1 cellular context compared by ENCODE assay signal in the genomic region with DNA sequence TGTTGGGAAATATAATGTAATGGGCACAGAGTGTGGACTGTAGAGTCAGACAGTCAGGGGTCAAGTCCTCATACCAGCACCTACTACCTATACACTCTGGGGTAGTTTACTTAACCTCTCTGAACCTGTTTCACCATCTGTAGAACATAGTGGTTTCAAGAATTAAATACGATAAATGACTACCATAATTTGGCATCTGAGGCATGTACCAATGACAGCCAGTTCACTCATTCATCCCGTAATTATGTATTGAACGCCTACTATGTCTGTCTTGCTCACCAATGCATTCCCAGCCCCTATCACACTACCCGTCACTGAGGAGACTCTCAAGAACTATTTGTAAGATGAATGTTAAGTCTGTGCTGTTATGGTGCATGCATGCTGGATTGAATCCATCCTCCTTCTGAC.
TF ChIP-seq lines count a peak whose summit lies in the region.

No MANE protein-coding gene starts in this region.

TF ChIP-seq in HepG2, 621 proteins besides CTCF, POLR2A, EP300 and RAD21 (continued from another document and continues in another):
- TF ChIP-seq ZNF503 (CRISPR knock-in tag; IDR thresholded peaks at IDR 0.05) (no peak; the same call in 1 of the 2 replicates), TEAD3 (CRISPR knock-in tag; optimal IDR thresholded peaks at IDR 0.05; ENCODE audit: borderline replicate concordance) (peak; percentile 74), ZNF260 (CRISPR knock-in tag; IDR thresholded peaks at IDR 0.05; ENCODE audit: borderline replicate concordance, low read depth) (no peak), HCFC1 (IDR thresholded peaks at IDR 0.05; ENCODE audit: low read depth, low read length) (no peak), GZF1 (CRISPR knock-in tag; IDR thresholded peaks at IDR 0.05) (no peak), MED1 (CRISPR knock-in tag; IDR thresholded peaks at IDR 0.05) (peak; percentile 58), MTA3 (CRISPR knock-in tag; IDR thresholded peaks at IDR 0.05) (no peak), ARNT (IDR thresholded peaks at IDR 0.05) (no peak), GABPB1 (CRISPR knock-in tag; IDR thresholded peaks at IDR 0.05) (no peak), ZNF556 (CRISPR knock-in tag; IDR thresholded peaks at IDR 0.05; ENCODE audit: borderline replicate concordance) (no peak), ZNF629 (CRISPR knock-in tag; conservative IDR thresholded peaks at IDR 0.05) (peak; percentile 56; the same call in 1 of the 2 replicates), ZXDC (CRISPR knock-in tag; IDR thresholded peaks at IDR 0.05) (no peak), ZNF768 (CRISPR knock-in tag; IDR thresholded peaks at IDR 0.05) (no peak), TOPORS (CRISPR knock-in tag; IDR thresholded peaks at IDR 0.05) (no peak), CERS6 (CRISPR knock-in tag; IDR thresholded peaks at IDR 0.05) (no peak), ZFY (CRISPR knock-in tag; IDR thresholded peaks at IDR 0.05) (no peak), ZNF607 (CRISPR knock-in tag; IDR thresholded peaks at IDR 0.05; ENCODE audit: borderline replicate concordance) (no peak), HNRNPUL1 (IDR thresholded peaks at IDR 0.05; ENCODE audit: low read depth, low read length) (no peak), CSRNP1 (CRISPR knock-in tag; IDR thresholded peaks at IDR 0.05) (no peak), NFKBIZ (CRISPR knock-in tag; IDR thresholded peaks at IDR 0.05) (no peak; the same call in 1 of the 2 replicates), CEBPG (CRISPR knock-in tag; IDR thresholded peaks at IDR 0.05) (peak; percentile 70), POLR2AphosphoS2 (IDR thresholded peaks at IDR 0.05; ENCODE audit: low read depth, low read length) (no peak), ZNF570 (CRISPR knock-in tag; IDR thresholded peaks at IDR 0.05; ENCODE audit: borderline replicate concordance) (no peak), SRY (CRISPR knock-in tag; IDR thresholded peaks at IDR 0.05) (no peak), NR0B2 (CRISPR knock-in tag; IDR thresholded peaks at IDR 0.05) (no peak), ZNF33A (CRISPR knock-in tag; IDR thresholded peaks at IDR 0.05; ENCODE audit: borderline replicate concordance) (no peak), ZNF253 (CRISPR knock-in tag; IDR thresholded peaks at IDR 0.05; ENCODE audit: borderline replicate concordance) (no peak), RFXAP (CRISPR knock-in tag; IDR thresholded peaks at IDR 0.05; ENCODE audit: borderline replicate concordance) (no peak), MEF2D (CRISPR knock-in tag; IDR thresholded peaks at IDR 0.05) (no peak), PCBP1 (IDR thresholded peaks at IDR 0.05; ENCODE audit: borderline replicate concordance, low read depth, low read length) (no peak), ISX (CRISPR knock-in tag; conservative IDR thresholded peaks at IDR 0.05) (no peak), ZNF143 (CRISPR knock-in tag; IDR thresholded peaks at IDR 0.05) (no peak), ATF6 (CRISPR knock-in tag; conservative IDR thresholded peaks at IDR 0.05) (no peak), RBFOX2 (IDR thresholded peaks at IDR 0.05; ENCODE audit: low read depth, low read length) (peak; percentile 39; the same call in 1 of the 2 replicates), GATAD2A (CRISPR knock-in tag; IDR thresholded peaks at IDR 0.05) (peak; percentile 76), NR2F1 (CRISPR knock-in tag; IDR thresholded peaks at IDR 0.05) (peak; percentile 91 to 95), SAP130 (CRISPR knock-in tag; IDR thresholded peaks at IDR 0.05; ENCODE audit: low read depth) (peak; percentile 57; the same call in 1 of the 2 replicates), ZSCAN20 (CRISPR knock-in tag; IDR thresholded peaks at IDR 0.05; ENCODE audit: borderline replicate concordance) (no peak)
- TF ChIP-seq, protein P1, sequence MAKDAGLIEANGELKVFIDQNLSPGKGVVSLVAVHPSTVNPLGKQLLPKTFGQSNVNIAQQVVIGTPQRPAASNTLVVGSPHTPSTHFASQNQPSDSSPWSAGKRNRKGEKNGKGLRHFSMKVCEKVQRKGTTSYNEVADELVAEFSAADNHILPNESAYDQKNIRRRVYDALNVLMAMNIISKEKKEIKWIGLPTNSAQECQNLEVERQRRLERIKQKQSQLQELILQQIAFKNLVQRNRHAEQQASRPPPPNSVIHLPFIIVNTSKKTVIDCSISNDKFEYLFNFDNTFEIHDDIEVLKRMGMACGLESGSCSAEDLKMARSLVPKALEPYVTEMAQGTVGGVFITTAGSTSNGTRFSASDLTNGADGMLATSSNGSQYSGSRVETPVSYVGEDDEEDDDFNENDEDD (CRISPR knock-in tag; IDR thresholded peaks at IDR 0.05; ENCODE audit: borderline replicate concordance): no peak
- TF ChIP-seq, protein P2, sequence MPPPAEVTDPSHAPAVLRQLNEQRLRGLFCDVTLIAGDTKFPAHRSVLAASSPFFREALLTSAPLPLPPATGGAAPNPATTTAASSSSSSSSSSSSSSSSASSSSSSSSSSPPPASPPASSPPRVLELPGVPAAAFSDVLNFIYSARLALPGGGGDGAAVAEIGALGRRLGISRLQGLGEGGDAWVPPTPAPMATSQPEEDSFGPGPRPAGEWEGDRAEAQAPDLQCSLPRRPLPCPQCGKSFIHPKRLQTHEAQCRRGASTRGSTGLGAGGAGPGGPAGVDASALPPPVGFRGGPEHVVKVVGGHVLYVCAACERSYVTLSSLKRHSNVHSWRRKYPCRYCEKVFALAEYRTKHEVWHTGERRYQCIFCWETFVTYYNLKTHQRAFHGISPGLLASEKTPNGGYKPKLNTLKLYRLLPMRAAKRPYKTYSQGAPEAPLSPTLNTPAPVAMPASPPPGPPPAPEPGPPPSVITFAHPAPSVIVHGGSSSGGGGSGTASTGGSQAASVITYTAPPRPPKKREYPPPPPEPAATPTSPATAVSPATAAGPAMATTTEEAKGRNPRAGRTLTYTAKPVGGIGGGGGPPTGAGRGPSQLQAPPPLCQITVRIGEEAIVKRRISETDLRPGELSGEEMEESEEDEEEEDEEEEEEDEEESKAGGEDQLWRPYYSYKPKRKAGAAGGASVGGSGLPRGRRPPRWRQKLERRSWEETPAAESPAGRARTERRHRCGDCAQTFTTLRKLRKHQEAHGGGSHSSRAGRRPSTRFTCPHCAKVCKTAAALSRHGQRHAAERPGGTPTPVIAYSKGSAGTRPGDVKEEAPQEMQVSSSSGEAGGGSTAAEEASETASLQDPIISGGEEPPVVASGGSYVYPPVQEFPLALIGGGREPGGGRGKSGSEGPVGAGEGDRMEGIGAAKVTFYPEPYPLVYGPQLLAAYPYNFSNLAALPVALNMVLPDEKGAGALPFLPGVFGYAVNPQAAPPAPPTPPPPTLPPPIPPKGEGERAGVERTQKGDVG (CRISPR knock-in tag; IDR thresholded peaks at IDR 0.05; ENCODE audit: borderline replicate concordance): no peak
- TF ChIP-seq, protein P3, sequence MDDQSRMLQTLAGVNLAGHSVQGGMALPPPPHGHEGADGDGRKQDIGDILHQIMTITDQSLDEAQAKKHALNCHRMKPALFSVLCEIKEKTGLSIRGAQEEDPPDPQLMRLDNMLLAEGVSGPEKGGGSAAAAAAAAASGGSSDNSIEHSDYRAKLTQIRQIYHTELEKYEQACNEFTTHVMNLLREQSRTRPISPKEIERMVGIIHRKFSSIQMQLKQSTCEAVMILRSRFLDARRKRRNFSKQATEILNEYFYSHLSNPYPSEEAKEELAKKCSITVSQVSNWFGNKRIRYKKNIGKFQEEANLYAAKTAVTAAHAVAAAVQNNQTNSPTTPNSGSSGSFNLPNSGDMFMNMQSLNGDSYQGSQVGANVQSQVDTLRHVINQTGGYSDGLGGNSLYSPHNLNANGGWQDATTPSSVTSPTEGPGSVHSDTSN (CRISPR knock-in tag; IDR thresholded peaks at IDR 0.05; ENCODE audit: borderline replicate concordance): no peak
- TF ChIP-seq, protein P4, sequence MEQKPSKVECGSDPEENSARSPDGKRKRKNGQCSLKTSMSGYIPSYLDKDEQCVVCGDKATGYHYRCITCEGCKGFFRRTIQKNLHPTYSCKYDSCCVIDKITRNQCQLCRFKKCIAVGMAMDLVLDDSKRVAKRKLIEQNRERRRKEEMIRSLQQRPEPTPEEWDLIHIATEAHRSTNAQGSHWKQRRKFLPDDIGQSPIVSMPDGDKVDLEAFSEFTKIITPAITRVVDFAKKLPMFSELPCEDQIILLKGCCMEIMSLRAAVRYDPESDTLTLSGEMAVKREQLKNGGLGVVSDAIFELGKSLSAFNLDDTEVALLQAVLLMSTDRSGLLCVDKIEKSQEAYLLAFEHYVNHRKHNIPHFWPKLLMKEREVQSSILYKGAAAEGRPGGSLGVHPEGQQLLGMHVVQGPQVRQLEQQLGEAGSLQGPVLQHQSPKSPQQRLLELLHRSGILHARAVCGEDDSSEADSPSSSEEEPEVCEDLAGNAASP (CRISPR knock-in tag; IDR thresholded peaks at IDR 0.05; ENCODE audit: borderline replicate concordance): peak; percentile 89; the same call in 1 of the 2 replicates
- TF ChIP-seq, protein P5, sequence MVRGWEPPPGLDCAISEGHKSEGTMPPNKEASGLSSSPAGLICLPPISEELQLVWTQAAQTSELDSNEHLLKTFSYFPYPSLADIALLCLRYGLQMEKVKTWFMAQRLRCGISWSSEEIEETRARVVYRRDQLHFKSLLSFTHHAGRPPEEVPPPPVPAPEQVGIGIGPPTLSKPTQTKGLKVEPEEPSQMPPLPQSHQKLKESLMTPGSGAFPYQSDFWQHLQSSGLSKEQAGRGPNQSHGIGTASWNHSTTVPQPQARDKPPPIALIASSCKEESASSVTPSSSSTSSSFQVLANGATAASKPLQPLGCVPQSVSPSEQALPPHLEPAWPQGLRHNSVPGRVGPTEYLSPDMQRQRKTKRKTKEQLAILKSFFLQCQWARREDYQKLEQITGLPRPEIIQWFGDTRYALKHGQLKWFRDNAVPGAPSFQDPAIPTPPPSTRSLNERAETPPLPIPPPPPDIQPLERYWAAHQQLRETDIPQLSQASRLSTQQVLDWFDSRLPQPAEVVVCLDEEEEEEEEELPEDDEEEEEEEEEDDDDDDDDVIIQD (CRISPR knock-in tag; IDR thresholded peaks at IDR 0.05; ENCODE audit: low read depth): no peak
